Comparison of ENCODE assay signal across 2 cellular contexts in genomic region chr17:35314415-35315216, GRCh38.
TF ChIP-seq lines count a peak whose summit lies in the region.

No MANE protein-coding gene starts in this region.

TF ChIP-seq in GM23338, 12 proteins besides CTCF, POLR2A, EP300 and RAD21:
- TF ChIP-seq REST (IDR thresholded peaks at IDR 0.05; ENCODE audit: unreplicated experiment) (no peak), POLR2AphosphoS5 (IDR thresholded peaks at IDR 0.05; ENCODE audit: low read depth) (no peak), NANOG (IDR thresholded peaks at IDR 0.05; ENCODE audit: borderline replicate concordance) (no peak), CREB1 (CRISPR knock-in tag; IDR thresholded peaks at IDR 0.05; ENCODE audit: low read depth) (no peak), STAT1 (IDR thresholded peaks at IDR 0.05; ENCODE audit: unreplicated experiment) (no peak), JUNB (IDR thresholded peaks at IDR 0.05; ENCODE audit: unreplicated experiment) (no peak), ZNF462 (CRISPR knock-in tag; IDR thresholded peaks at IDR 0.05) (no peak), EZH2 (IDR thresholded peaks at IDR 0.05; ENCODE audit: low read depth, unreplicated experiment) (no peak), ZNF331 (CRISPR knock-in tag; IDR thresholded peaks at IDR 0.05; ENCODE audit: low read depth) (no peak), ZNF114 (CRISPR knock-in tag; IDR thresholded peaks at IDR 0.05) (no peak), EZH2phosphoT487 (IDR thresholded peaks at IDR 0.05; ENCODE audit: unreplicated experiment) (no peak), ETS1 (IDR thresholded peaks at IDR 0.05) (no peak)

TF ChIP-seq in HepG2, 621 proteins besides CTCF, POLR2A, EP300 and RAD21 (continued from another document):
- TF ChIP-seq ARHGAP35 (CRISPR knock-in tag; IDR thresholded peaks at IDR 0.05; ENCODE audit: borderline replicate concordance) = no peak
